In genomic region chr18:41096504-41096903, GRCh38 we compare ENCODE assay signal across 9 cellular contexts.
DNase-seq lines count a peak whose midpoint lies in the region; TF ChIP-seq lines count a peak whose summit lies in the region.
"Had no signal": no experiment of that assay in that cellular context is flagged by ENCODE, and none has a peak within 500 bp of the region (broad histone marks: within the 10 kb centered on the region; RNA-seq: fewer than 3 reads in every experiment).

No MANE protein-coding gene starts in this region.

- H3K4me3 ChIP-seq in HAP-1 = no peak overlapping the region
- H3K4me3 ChIP-seq in astrocyte of the spinal cord (ENCODE audit: low read depth, low read length) = no peak overlapping the region
- H3K4me3 ChIP-seq in lower leg skin (ENCODE audit: low read depth, poor library complexity, severe bottlenecking) = no peak overlapping the region

- TF ChIP-seq POLR2A in lower leg skin (IDR thresholded peaks at IDR 0.05) = no peak

- H3K27me3 Mint-ChIP-seq in osteocyte (ENCODE audit: unreplicated experiment) = no peaks in the 10 kb centered on the region
- H3K27me3 Mint-ChIP-seq in Calu3 (ENCODE audit: unreplicated experiment) = no peaks in the 10 kb centered on the region

- 34 to 37% methylated on average over 5 of the region's 5 CpGs for WGBS in lower leg skin, 2 donors

- TF ChIP-seq CTCF in astrocyte of the spinal cord (IDR thresholded peaks at IDR 0.05; ENCODE audit: low read depth, low read length) (peak; percentile 12), osteocyte (IDR thresholded peaks at IDR 0.05) (peak; percentile 50), Calu3 (IDR thresholded peaks at IDR 0.05; ENCODE audit: unreplicated experiment) (no peak), lower leg skin (IDR thresholded peaks at IDR 0.05) (no peak)

- H3K27ac Mint-ChIP-seq in osteocyte (ENCODE audit: unreplicated experiment) = no peak overlapping the region
- H3K27ac Mint-ChIP-seq in Calu3 (ENCODE audit: unreplicated experiment) = no peak overlapping the region

- H3K9me3 Mint-ChIP-seq in osteocyte (ENCODE audit: unreplicated experiment) (no peaks in the 10 kb centered on the region), Calu3 (ENCODE audit: low read depth, unreplicated experiment) (peaks cover 5% of the 10 kb centered on the region)

- in situ Hi-C loops in HAP-1 (cut with MboI; ENCODE audit: low sequenced_read_pairs) = no loop called here
- in situ Hi-C loops in astrocyte of the spinal cord (cut with HindIII; ENCODE audit: low sequenced_read_pairs) = no loop called here

- peak; percentile 67 to 87 for DNase-seq in HAP-1 (ENCODE audit: low spot score in 2 of 2)
- DNase-seq in NCI-H2227 treated with DMSO at 0.1 percent for 48 hours (lab: John Stamatoyannopoulos, UW) = peak; percentile 78
- peak; percentile 59 for DNase-seq in astrocyte of the spinal cord (ENCODE audit: low read depth, low spot score)
- DNase-seq in osteocyte (ENCODE audit: extremely low spot score, unreplicated experiment) = no peak
- DNase-seq in central memory CD4-positive, alpha-beta T cell = no peak
- DNase-seq in Calu3 = no peak
- no peak for DNase-seq in NCI-H226
- DNase-seq in lower leg skin (ENCODE audit: low spot score in 2 of 2) = no peak
- DNase-seq: activated naive CD4-positive, alpha-beta T cell treated with Interleukin-2 at 50 U/mL for 16 hours had no signal

- BruUV-seq in Calu3 (replicated peaks; lab: Mats Ljungman, UMichigan) = no TSS peak

- peaks cover 8% of the 10 kb centered on the region; the same call in 1 of the 2 replicates for H3K4me1 ChIP-seq in HAP-1

- H3K36me3 ChIP-seq in HAP-1 (replicated peaks) = no peaks in the 10 kb centered on the region

- no peaks in the 10 kb centered on the region for H3K9me3 ChIP-seq in HAP-1

- intact Hi-C loops in Calu3 (cut with micrococcal nuclease; ENCODE audit: unreplicated experiment) (no loop called here), lower leg skin (cut with DNase I; ENCODE audit: low total_unique reads) (no loop called here)

- no peaks in the 10 kb centered on the region for H3K36me3 Mint-ChIP-seq in osteocyte (ENCODE audit: unreplicated experiment)
- no peaks in the 10 kb centered on the region for H3K36me3 Mint-ChIP-seq in Calu3 (ENCODE audit: insufficient read depth, unreplicated experiment)

- H3K4me1 Mint-ChIP-seq in osteocyte (ENCODE audit: unreplicated experiment) (no peaks in the 10 kb centered on the region), Calu3 (ENCODE audit: low read depth, unreplicated experiment) (no peaks in the 10 kb centered on the region)

- CTCF ChIA-PET in Calu3 (lab: Charles Lee) = no interaction called here

- H3K4me3 Mint-ChIP-seq in osteocyte (ENCODE audit: unreplicated experiment) = no peak overlapping the region
- H3K4me3 Mint-ChIP-seq in Calu3 (ENCODE audit: low read depth, unreplicated experiment) = no peak overlapping the region

- no peaks in the 10 kb centered on the region for H3K27me3 ChIP-seq in HAP-1 (ENCODE audit: low read depth)

Comparison
In these comparisons a context has a peak if more than half of its experiments do, and no peak if none do; other contexts are left out.
1. DNase-seq: peak in HAP-1 (2 of 2), NCI-H2227 treated with DMSO at 0.1 percent for 48 hours (single experiment) and astrocyte of the spinal cord (single experiment); none in osteocyte (single experiment), central memory CD4-positive, alpha-beta T cell (single experiment), Calu3 (single experiment), NCI-H226 (single experiment) and lower leg skin (0 of 2).
2. CTCF ChIP-seq: peak in astrocyte of the spinal cord (single experiment) and osteocyte (single experiment); none in Calu3 (single experiment) and lower leg skin (0 of 3).